Comparison of ENCODE assay signal across 16 cellular contexts in the genomic region with DNA sequence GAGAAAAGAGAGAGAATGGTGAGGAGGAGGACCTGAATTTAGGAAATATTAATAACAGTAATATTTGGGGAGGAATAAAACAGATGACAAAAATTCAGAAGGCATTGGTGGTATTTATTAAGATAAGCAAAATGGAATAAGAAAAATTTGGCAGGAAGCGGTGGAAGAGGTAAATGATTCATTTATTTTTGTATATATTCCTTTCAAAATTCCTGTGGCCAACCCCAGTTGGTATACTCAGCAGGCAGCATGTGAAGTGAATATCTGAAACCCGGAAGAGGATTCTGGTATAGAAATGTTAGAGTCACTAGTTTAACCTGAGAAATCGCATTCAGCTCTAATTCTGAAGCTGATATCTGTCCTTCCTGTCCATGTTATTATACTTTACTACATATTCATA.
DNase-seq lines count a peak whose midpoint lies in the region; ATAC-seq and TF ChIP-seq lines count a peak whose summit lies in the region.
"Had no signal": no experiment of that assay in that cellular context is flagged by ENCODE, and none has a peak within 500 bp of the region (broad histone marks: within the 10 kb centered on the region; RNA-seq: fewer than 3 reads in every experiment).

No MANE protein-coding gene starts in this region.

- no peak for TF ChIP-seq POLR2A in GM18505 (IDR thresholded peaks at IDR 0.05; ENCODE audit: borderline replicate concordance, extremely low read depth, insufficient read depth, insufficient read length)

- no peak for ATAC-seq in GM18867 (IDR thresholded peaks at IDR 0.05; ENCODE audit: unreplicated experiment)
- no peak for ATAC-seq in GM18505 (IDR thresholded peaks at IDR 0.05; ENCODE audit: unreplicated experiment)
- ATAC-seq in HG03045 (IDR thresholded peaks at IDR 0.05; ENCODE audit: unreplicated experiment): no peak
- ATAC-seq: CD8-positive, alpha-beta T cell; K562 had no signal

- DNase-seq in H4 (ENCODE audit: low spot score): peak; percentile 42
- peak; percentile 7 for DNase-seq in amniotic epithelial cell (ENCODE audit: low read depth)
- peak; percentile 0 for DNase-seq in hepatic stellate cell (ENCODE audit: low spot score)
- no peak for DNase-seq in activated gamma-delta T cell (lab: John Stamatoyannopoulos, UW)
- DNase-seq: CD8-positive, alpha-beta T cell; DND-41; H9; NCI-H1048; NCI-H1436 treated with DMSO at 0.1 percent for 48 hours; NCI-H2029 treated with DMSO at 0.1 percent for 48 hours; NCI-H2171 treated with DMSO at 0.1 percent for 48 hours; NCI-H774 had no signal
